In genomic region chr1:156154317-156154749, GRCh38 we compare ENCODE assay signal across 8 cellular contexts. TPM values are rescaled to one million over a fixed set of nuclear protein-coding genes. Genes with fewer than 3 reads are reported as not detected.
A peak's percentile ranks its signal among the peaks of the same experiment; 100 is the strongest.
DNase-seq lines count a peak whose midpoint lies in the region; FAIRE-seq and TF ChIP-seq lines count a peak whose summit lies in the region.

No MANE protein-coding gene starts in this region.

- DNase-seq in CD1c-positive myeloid dendritic cell (ENCODE audit: extremely low spot score) (peak; percentile 91), HL-60 (ENCODE audit: low read depth in 1 of 2, low spot score in 1 of 2) (peak; percentile 96 to 98), bronchial epithelial cell (ENCODE audit: low read depth) (no peak), GM23248 (no peak), SK-N-SH (no peak)
- DNase-seq in stimulated activated CD4-positive, alpha-beta T cell treated with anti-CD3 and anti-CD28 coated beads, Interleukin-4, amount 100 ng/mL, for 48 hours (ENCODE audit: low read depth in 2 of 2) = peak; percentile 44 to 56
- DNase-seq in effector CD4-positive, alpha-beta T cell = no peak

- POLR2A ChIA-PET in SK-N-SH (lab: Yijun Ruan, JAX) = no interaction called here

- no peaks in the 10 kb centered on the region for H3K9me3 ChIP-seq in GM23248 (ENCODE audit: low read depth)
- no peaks in the 10 kb centered on the region for H3K9me3 ChIP-seq in SK-N-SH

- H3F3A ChIP-seq in GM23248 (ENCODE audit: insufficient read depth) (no peaks in the 10 kb centered on the region), SK-N-SH (replicated peaks; ENCODE audit: insufficient read depth) (peaks cover under 1% of the 10 kb centered on the region)

- H3K27ac ChIP-seq in HL-60 (replicated peaks) (peak overlapping the region; percentile 81), GM23248 (no peak overlapping the region), SK-N-SH (ENCODE audit: low read depth in 2 of 2, low read length in 1 of 2) (no peak overlapping the region)

- TF ChIP-seq RAD21 in SK-N-SH (IDR thresholded peaks at IDR 0.05; ENCODE audit: low read length) = no peak

- no peak for TF ChIP-seq EP300 in SK-N-SH (IDR thresholded peaks at IDR 0.05; ENCODE audit: borderline replicate concordance in 1 of 2, low read depth in 1 of 2, low read length in 1 of 2)

- H2AFZ ChIP-seq in GM23248 (no peak overlapping the region), SK-N-SH (ENCODE audit: low read depth) (no peak overlapping the region)

- no peaks in the 10 kb centered on the region for H3K9me2 ChIP-seq in GM23248 (ENCODE audit: insufficient read depth)
- no peaks in the 10 kb centered on the region for H3K9me2 ChIP-seq in SK-N-SH

- H3K4me1 ChIP-seq in GM23248 (ENCODE audit: insufficient read depth) (peaks cover 13% of the 10 kb centered on the region; the same call in 1 of the 2 replicates), SK-N-SH (ENCODE audit: control insufficient read depth in 1 of 2, insufficient read depth in 2 of 2, low read depth in 1 of 2, low read length in 1 of 2) (no peaks in the 10 kb centered on the region)

- TF ChIP-seq CTCF in HL-60 (IDR thresholded peaks at IDR 0.05; ENCODE audit: insufficient read depth, low read length) (no peak), bronchial epithelial cell (IDR thresholded peaks at IDR 0.05; ENCODE audit: insufficient read depth, low read length, severe bottlenecking) (no peak), SK-N-SH (IDR thresholded peaks at IDR 0.05) (no peak)

- H3K27me3 ChIP-seq in HL-60 (ENCODE audit: insufficient read depth, poor library complexity, severe bottlenecking) (no peaks in the 10 kb centered on the region), bronchial epithelial cell (ENCODE audit: control insufficient read depth, insufficient read depth, low read length) (no peaks in the 10 kb centered on the region), GM23248 (replicated peaks; ENCODE audit: insufficient read depth) (no peaks in the 10 kb centered on the region), SK-N-SH (ENCODE audit: insufficient read depth) (no peaks in the 10 kb centered on the region)

- WGBS in GM23248 (ENCODE audit: low coverage in 1 of 2, low lambda C conversion rate in 2 of 2, missing lambda C conversion rate in 2 of 2), 2 experiments = 75 to 77% methylated on average over 9 to 11 of the region's 11 CpGs
- WGBS in SK-N-SH (ENCODE audit: low lambda C conversion rate) = 91% methylated on average over 10 of the region's 11 CpGs

- H3K4me3 ChIP-seq in HL-60 (replicated peaks; ENCODE audit: insufficient read depth, low read length) (peak overlapping the region; percentile 75), bronchial epithelial cell (ENCODE audit: low read depth, low read length) (peak overlapping the region; percentile 38), GM23248 (no peak overlapping the region), SK-N-SH (ENCODE audit: low read depth in 2 of 2, low read length in 1 of 2) (no peak overlapping the region)

- H3K4me2 ChIP-seq in GM23248 (ENCODE audit: unreplicated experiment) = no peak overlapping the region
- H3K4me2 ChIP-seq in SK-N-SH = no peak overlapping the region

- FAIRE-seq in bronchial epithelial cell (lab: Jason Lieb, UNC) = no peak

- H3K79me2 ChIP-seq in GM23248 (ENCODE audit: insufficient read depth) (no peaks in the 10 kb centered on the region), SK-N-SH (ENCODE audit: insufficient read depth) (no peaks in the 10 kb centered on the region)

- peak; percentile 77 for TF ChIP-seq POLR2A in GM19099 (IDR thresholded peaks at IDR 0.05; ENCODE audit: extremely low read depth, insufficient read length, low read depth)

- H3K9ac ChIP-seq in GM23248 (no peak overlapping the region), SK-N-SH (no peak overlapping the region)

- H3K36me3 ChIP-seq in bronchial epithelial cell (ENCODE audit: control insufficient read depth, insufficient read depth, low read length) (peaks cover 7% of the 10 kb centered on the region), GM23248 (ENCODE audit: low read depth) (no peaks in the 10 kb centered on the region), SK-N-SH (replicated peaks in 1 of 2; ENCODE audit: control insufficient read depth in 1 of 2, insufficient read depth in 2 of 2, low read length in 1 of 2) (no peaks in the 10 kb centered on the region)

- in situ Hi-C loops in GM23248 (cut with MboI) = no loop called here

- CTCF ChIA-PET in SK-N-SH (lab: Yijun Ruan, JAX) = interaction anchor here (0.9 to 2.5 kb wide), 5 partner anchors 7 to 24 kb away, joined by 3 to 10 read pairs (median 5); no protein-coding TSS in a partner anchor

- H4K20me1 ChIP-seq in GM23248 (ENCODE audit: insufficient read depth) (no peaks in the 10 kb centered on the region), SK-N-SH (ENCODE audit: insufficient read depth) (no peaks in the 10 kb centered on the region)

TF ChIP-seq in SK-N-SH, 30 proteins besides CTCF, POLR2A, EP300 and RAD21 (continues in another document):
- TF ChIP-seq NRF1 (IDR thresholded peaks at IDR 0.05; ENCODE audit: low read depth, low read length) = no peak
- TF ChIP-seq SMC3 (IDR thresholded peaks at IDR 0.05; ENCODE audit: low read depth, low read length) = no peak
- TF ChIP-seq, protein P1, sequence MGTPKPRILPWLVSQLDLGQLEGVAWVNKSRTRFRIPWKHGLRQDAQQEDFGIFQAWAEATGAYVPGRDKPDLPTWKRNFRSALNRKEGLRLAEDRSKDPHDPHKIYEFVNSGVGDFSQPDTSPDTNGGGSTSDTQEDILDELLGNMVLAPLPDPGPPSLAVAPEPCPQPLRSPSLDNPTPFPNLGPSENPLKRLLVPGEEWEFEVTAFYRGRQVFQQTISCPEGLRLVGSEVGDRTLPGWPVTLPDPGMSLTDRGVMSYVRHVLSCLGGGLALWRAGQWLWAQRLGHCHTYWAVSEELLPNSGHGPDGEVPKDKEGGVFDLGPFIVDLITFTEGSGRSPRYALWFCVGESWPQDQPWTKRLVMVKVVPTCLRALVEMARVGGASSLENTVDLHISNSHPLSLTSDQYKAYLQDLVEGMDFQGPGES (IDR thresholded peaks at IDR 0.05; ENCODE audit: low read depth, low read length) = no peak
- no peak for TF ChIP-seq GATA2 (CRISPR knock-in tag; IDR thresholded peaks at IDR 0.05)
- no peak for TF ChIP-seq CHD2 (IDR thresholded peaks at IDR 0.05; ENCODE audit: low read length, partially characterized antibody)
- TF ChIP-seq ELF1 (IDR thresholded peaks at IDR 0.05) = no peak
- no peak for TF ChIP-seq MAX (IDR thresholded peaks at IDR 0.05; ENCODE audit: low read depth)
- no peak for TF ChIP-seq JUND (IDR thresholded peaks at IDR 0.05)
- no peak for TF ChIP-seq FOXJ3 (CRISPR knock-in tag; IDR thresholded peaks at IDR 0.05)
- TF ChIP-seq USF1 (IDR thresholded peaks at IDR 0.05; ENCODE audit: borderline replicate concordance, low read depth) = no peak
- no peak for TF ChIP-seq GABPA (IDR thresholded peaks at IDR 0.05; ENCODE audit: low read depth)
- no peak for TF ChIP-seq POLR2AphosphoS5 (IDR thresholded peaks at IDR 0.05; ENCODE audit: low read depth, low read length)

RNA-seq across cellular contexts. Expression of gene SEMA4A, which starts 0.9 kb away (rescaled TPM):
- 1.8 and 16.9 TPM in 2 replicates for total RNA-seq in bronchial epithelial cell
- total RNA-seq in GM23248 (2014; rRNA removed; shearing (Covaris generic)) = 1.1 TPM in 1 of 2 replicates, not detected in the other
- polyA plus RNA-seq in GM23248 (2016; fragmentation: Nextera tagmentation; extraction: Ambion mirVana) (0.35 and 0.51 TPM in 2 replicates), SK-N-SH (2012; rRNA removed) (1.3 and 2.3 TPM in 2 replicates)
- 0.33 and 0.73 TPM in 2 replicates for polyA plus RNA-seq in SK-N-SH (2012; cell fraction: cytosol; rRNA removed)
- polyA plus RNA-seq in SK-N-SH (2012; cell fraction: nucleus; rRNA removed) = 11.2 and 13.5 TPM in 2 replicates

RNA-seq across cellular contexts. Expression of gene SLC25A44, which starts 39.6 kb away (rescaled TPM):
- total RNA-seq in bronchial epithelial cell = 5.8 and 7.4 TPM in 2 replicates
- total RNA-seq in GM23248 (2014; rRNA removed; shearing (Covaris generic)) = 12.4 and 14.3 TPM in 2 replicates
- 15.4 and 16.4 TPM in 2 replicates for polyA plus RNA-seq in GM23248 (2016; fragmentation: Nextera tagmentation; extraction: Ambion mirVana)
- polyA plus RNA-seq in SK-N-SH (2012; rRNA removed) = 28.5 and 40.2 TPM in 2 replicates
- 25.1 and 30.1 TPM in 2 replicates for polyA plus RNA-seq in SK-N-SH (2012; cell fraction: cytosol; rRNA removed)
- 23.0 and 37.6 TPM in 2 replicates for polyA plus RNA-seq in SK-N-SH (2012; cell fraction: nucleus; rRNA removed)

RNA-seq across cellular contexts. Expression of gene LMNA, which starts 39.8 kb away (rescaled TPM):
- 561 and 638 TPM in 2 replicates for total RNA-seq in bronchial epithelial cell
- total RNA-seq in GM23248 (2014; rRNA removed; shearing (Covaris generic)) = 1,219 and 1,322 TPM in 2 replicates
- polyA plus RNA-seq in GM23248 (2016; fragmentation: Nextera tagmentation; extraction: Ambion mirVana) = 1,230 and 1,270 TPM in 2 replicates
- 726 and 983 TPM in 2 replicates for polyA plus RNA-seq in SK-N-SH (2012; rRNA removed)
- 396 and 512 TPM in 2 replicates for polyA plus RNA-seq in SK-N-SH (2012; cell fraction: cytosol; rRNA removed)
- 1,848 and 2,172 TPM in 2 replicates for polyA plus RNA-seq in SK-N-SH (2012; cell fraction: nucleus; rRNA removed)

RNA-seq across cellular contexts. Expression of gene PMF1, which starts 58.5 kb away (rescaled TPM):
- total RNA-seq in bronchial epithelial cell = 55.3 and 55.9 TPM in 2 replicates
- 42.2 and 44.4 TPM in 2 replicates for total RNA-seq in GM23248 (2014; rRNA removed; shearing (Covaris generic))
- polyA plus RNA-seq in GM23248 (2016; fragmentation: Nextera tagmentation; extraction: Ambion mirVana) = 47.7 and 49.7 TPM in 2 replicates
- polyA plus RNA-seq in SK-N-SH (2012; rRNA removed) = 72.5 and 89.5 TPM in 2 replicates
- 60.3 and 74.6 TPM in 2 replicates for polyA plus RNA-seq in SK-N-SH (2012; cell fraction: cytosol; rRNA removed)
- 66.4 and 78.0 TPM in 2 replicates for polyA plus RNA-seq in SK-N-SH (2012; cell fraction: nucleus; rRNA removed)

Comparison
In these comparisons a context has a peak if more than half of its experiments do, and no peak if none do; other contexts are left out.
1. DNase-seq: peak in CD1c-positive myeloid dendritic cell (single experiment), HL-60 (2 of 2) and stimulated activated CD4-positive, alpha-beta T cell treated with anti-CD3 and anti-CD28 coated beads, Interleukin-4, amount 100 ng/mL, for 48 hours (2 of 2); none in bronchial epithelial cell (single experiment), GM23248 (single experiment), effector CD4-positive, alpha-beta T cell (single experiment) and SK-N-SH (single experiment).
2. H3K4me3 ChIP-seq: peak in HL-60 (single experiment) and bronchial epithelial cell (single experiment); none in GM23248 (single experiment) and SK-N-SH (0 of 2).